Comparison of ENCODE assay signal across 38 cellular contexts in the genomic region with DNA sequence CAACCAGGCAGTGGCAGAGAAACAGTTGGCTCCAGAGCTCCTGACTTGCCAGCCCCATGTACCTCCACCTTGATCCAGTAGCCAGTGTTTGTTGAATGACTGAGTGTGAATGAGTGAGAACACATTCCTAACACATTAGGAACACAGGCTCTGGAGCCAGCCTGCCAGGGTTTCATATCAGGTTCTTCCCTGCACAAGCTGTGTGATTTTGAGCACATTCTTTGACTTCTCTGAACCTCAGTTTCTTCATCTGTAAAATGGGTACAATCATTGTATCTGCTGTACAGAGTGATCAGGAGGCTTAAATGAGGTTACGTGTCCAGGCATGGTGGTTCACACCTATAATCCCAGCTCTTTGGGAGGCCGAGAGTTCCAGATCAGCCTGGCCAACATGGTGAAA. TPM values are rescaled to one million over a fixed set of nuclear protein-coding genes. Genes with fewer than 3 reads are reported as not detected.
"Had no signal": no experiment of that assay in that cellular context is flagged by ENCODE, and none has a peak within 500 bp of the region (broad histone marks: within the 10 kb centered on the region; RNA-seq: fewer than 3 reads in every experiment).

No MANE protein-coding gene starts in this region.

- H3K36me3 ChIP-seq: colonic mucosa, gastrocnemius medialis, heart left ventricle, neutrophil, pancreas, thyroid gland had no signal

- H3K4me2 ChIP-seq: hepatocyte, smooth muscle cell had no signal

- H3K79me2 ChIP-seq: hepatocyte had no signal

- H3K4me3 ChIP-seq: colonic mucosa, gastrocnemius medialis, heart left ventricle, hepatocyte, lung, mucosa of descending colon, pancreas, smooth muscle cell, thyroid gland had no signal

- H3K27ac ChIP-seq: colonic mucosa, epithelial cell of prostate, gastrocnemius medialis, heart left ventricle, hepatocyte, neutrophil, pancreas, thyroid gland had no signal

- H3K27ac Mint-ChIP-seq: dendritic cell treated with granulocyte-macrophage colony-stimulating factor and Interleukin-4, amounts not matched to agents 40 ng/mL and 50 ng/mL, for 4 days; memory B cell; mesothelial cell of epicardium; progenitor cell of endocrine pancreas; stimulated activated naive CD8-positive, alpha-beta T cell treated with anti-CD3 and anti-CD28 coated beads, Interleukin-15, amount 100 ng/mL, for 72 hours; type B pancreatic cell had no signal

- H3K9me3 Mint-ChIP-seq: dendritic cell treated with granulocyte-macrophage colony-stimulating factor and Interleukin-4, amounts not matched to agents 40 ng/mL and 50 ng/mL, for 4 days; memory B cell; mesothelial cell of epicardium; natural killer cell treated with Interleukin-12 subunit alpha and Interleukin-12 subunit beta and Interleukin-15 and Interleukin-18, amount 100 ng/mL, for 72 hours; type B pancreatic cell had no signal

- H3K36me3 Mint-ChIP-seq: memory B cell, naive B cell, type B pancreatic cell had no signal

- H2AFZ ChIP-seq: hepatocyte had no signal

- H3K9me3 ChIP-seq: colonic mucosa, gastrocnemius medialis, heart left ventricle, mucosa of descending colon, neutrophil, pancreas, thyroid gland had no signal

- H3K4me1 ChIP-seq: pancreas had no signal

- H3K27me3 ChIP-seq: colonic mucosa, gastrocnemius medialis, heart left ventricle, hepatocyte, neutrophil, pancreas, thyroid gland had no signal

- H3K4me3 Mint-ChIP-seq: dendritic cell treated with granulocyte-macrophage colony-stimulating factor and Interleukin-4, amounts not matched to agents 40 ng/mL and 50 ng/mL, for 4 days; endodermal cell; memory B cell; mesothelial cell of epicardium; natural killer cell treated with Interleukin-12 subunit alpha and Interleukin-12 subunit beta and Interleukin-15 and Interleukin-18, amount 100 ng/mL, for 72 hours; neural crest cell; stimulated activated naive CD8-positive, alpha-beta T cell treated with anti-CD3 and anti-CD28 coated beads, Interleukin-15, amount 100 ng/mL, for 72 hours; type B pancreatic cell had no signal

- H3K27me3 Mint-ChIP-seq: memory B cell; naive B cell; progenitor cell of endocrine pancreas; stimulated activated naive CD8-positive, alpha-beta T cell treated with anti-CD3 and anti-CD28 coated beads, Interleukin-15, amount 100 ng/mL, for 72 hours; type B pancreatic cell had no signal

- FAIRE-seq: kidney, pancreas had no signal

- ATAC-seq: esophagus mucosa; gastrocnemius medialis; heart left ventricle; left lobe of liver; mucosa of descending colon; natural killer cell treated with Interleukin-12 subunit alpha and Interleukin-12 subunit beta and Interleukin-15 and Interleukin-18, amount 100 ng/mL, for 72 hours; pancreas; sciatic nerve; stimulated activated naive CD8-positive, alpha-beta T cell treated with anti-CD3 and anti-CD28 coated beads, Interleukin-15, amount 100 ng/mL, for 72 hours had no signal

- DNase-seq: colonic mucosa; effector CD8-positive, alpha-beta T cell; endodermal cell; foreskin fibroblast; gastrocnemius medialis; kidney; naive B cell; pancreas; stimulated activated CD4-positive, alpha-beta T cell treated with anti-CD3 and anti-CD28 coated beads, Interleukin-12 subunit alpha, Interleukin-12 subunit beta, amount 100 ng/mL, for 4 hours; stimulated activated CD4-positive, alpha-beta T cell treated with anti-CD3 and anti-CD28 coated beads, Interleukin-1b, Interleukin-23, amount 100 ng/mL, for 48 hours; stimulated activated CD4-positive, alpha-beta T cell treated with anti-CD3 and anti-CD28 coated beads, Interleukin-4, amount 100 ng/mL, for 1 hour; stimulated activated CD8-positive, alpha-beta memory T cell treated with anti-CD3 and anti-CD28 coated beads, Interleukin-4, amount 100 ng/mL, for 48 hours; stimulated activated naive CD4-positive, alpha-beta T cell; stimulated activated naive CD8-positive, alpha-beta T cell treated with anti-CD3 and anti-CD28 coated beads, Interleukin-15, amount 100 ng/mL, for 72 hours; thyroid gland had no signal

RNA-seq across cellular contexts. Expression of gene PRM1, which starts 50.8 kb away (rescaled TPM):
- total RNA-seq: colonic mucosa; endodermal cell; esophagus mucosa; gastrocnemius medialis; glomerular endothelial cell; heart left ventricle; hepatocyte; kidney; left lobe of liver; liver; lung; mesothelial cell of epicardium; mucosa of descending colon; natural killer cell treated with Interleukin-12 subunit alpha and Interleukin-12 subunit beta and Interleukin-15 and Interleukin-18, amount 100 ng/mL, for 72 hours; neural crest cell; omental fat pad; pancreas; progenitor cell of endocrine pancreas; sciatic nerve; smooth muscle cell; subcutaneous adipose tissue; temporal lobe; urinary bladder had no signal
- polyA plus RNA-seq: heart left ventricle, hepatocyte, liver, lung, pancreas, smooth muscle cell, urinary bladder had no signal

RNA-seq across cellular contexts. Expression of gene PRM2, which starts 55.7 kb away (rescaled TPM):
- total RNA-seq: colonic mucosa; endodermal cell; esophagus mucosa; gastrocnemius medialis; glomerular endothelial cell; heart left ventricle; hepatocyte; kidney; left lobe of liver; liver; lung; mesothelial cell of epicardium; mucosa of descending colon; natural killer cell treated with Interleukin-12 subunit alpha and Interleukin-12 subunit beta and Interleukin-15 and Interleukin-18, amount 100 ng/mL, for 72 hours; neural crest cell; omental fat pad; pancreas; progenitor cell of endocrine pancreas; sciatic nerve; smooth muscle cell; subcutaneous adipose tissue; temporal lobe; urinary bladder had no signal
- polyA plus RNA-seq: heart left ventricle, hepatocyte, liver, lung, pancreas, smooth muscle cell, urinary bladder had no signal

RNA-seq across cellular contexts. Expression of gene PRM3, which starts 58.5 kb away (rescaled TPM):
- total RNA-seq: colonic mucosa; endodermal cell; esophagus mucosa; gastrocnemius medialis; glomerular endothelial cell; heart left ventricle; hepatocyte; kidney; left lobe of liver; liver; lung; mesothelial cell of epicardium; mucosa of descending colon; natural killer cell treated with Interleukin-12 subunit alpha and Interleukin-12 subunit beta and Interleukin-15 and Interleukin-18, amount 100 ng/mL, for 72 hours; neural crest cell; omental fat pad; pancreas; progenitor cell of endocrine pancreas; sciatic nerve; smooth muscle cell; subcutaneous adipose tissue; temporal lobe; thyroid gland; urinary bladder had no signal
- polyA plus RNA-seq: heart left ventricle, hepatocyte, liver, lung, pancreas, smooth muscle cell, urinary bladder had no signal
